In genomic region chr3:48018841-48019240, GRCh38 we compare ENCODE assay signal across 14 cellular contexts. TPM values are rescaled to one million over a fixed set of nuclear protein-coding genes. Genes with fewer than 3 reads are reported as not detected.
DNase-seq lines count a peak whose midpoint lies in the region; ATAC-seq, FAIRE-seq and TF ChIP-seq lines count a peak whose summit lies in the region.
"Had no signal": no experiment of that assay in that cellular context is flagged by ENCODE, and none has a peak within 500 bp of the region (broad histone marks: within the 10 kb centered on the region; RNA-seq: fewer than 3 reads in every experiment).

No MANE protein-coding gene starts in this region.

- peak; percentile 45 for DNase-seq in Daoy (ENCODE audit: low read depth)
- DNase-seq in PC-9: peak in 1 of 2 experiments; percentile 77
- DNase-seq in psoas muscle: peak in 1 of 2 donors; percentile 68
- DNase-seq in DMS79 (lab: John Stamatoyannopoulos, UW): no peak
- no peak for DNase-seq in GM12892 (ENCODE audit: insufficient read length)
- no peak for DNase-seq in HuH-7.5 (ENCODE audit: low spot score)
- DNase-seq: naive thymus-derived CD8-positive, alpha-beta T cell; NCI-H2227 treated with DMSO at 0.1 percent for 48 hours; stimulated activated CD4-positive, alpha-beta T cell treated with anti-CD3 and anti-CD28 coated beads, Interleukin-1b, Interleukin-23, amount 100 ng/mL, for 48 hours; substantia nigra had no signal

- no peak overlapping the region for H2AFZ ChIP-seq in PC-9

- no peak for TF ChIP-seq POLR2A in GM12892 (IDR thresholded peaks at IDR 0.05; ENCODE audit: low read depth, low read length)

- H3K4me3 ChIP-seq in PC-9: no peak overlapping the region
- peak overlapping the region; percentile 12 for H3K4me3 ChIP-seq in psoas muscle
- H3K4me3 ChIP-seq: cardiac muscle cell had no signal

- H3K9me2 ChIP-seq in PC-9 (ENCODE audit: insufficient read depth): no peaks in the 10 kb centered on the region

- TF ChIP-seq CTCF in PC-9 (conservative IDR thresholded peaks at IDR 0.05) (no peak), psoas muscle (IDR thresholded peaks at IDR 0.05) (no peak)

- CTCF ChIA-PET in PC-9 (lab: Charles Lee): no interaction called here

- no peak for FAIRE-seq in GM12892 (lab: Jason Lieb, UNC)

- peak; percentile 55 for ATAC-seq in esophagus mucosa
- peak; percentile 77 to 82 (median 80) for ATAC-seq in psoas muscle
- ATAC-seq in GM21390 (IDR thresholded peaks at IDR 0.05; ENCODE audit: unreplicated experiment): no peak
- ATAC-seq: naive thymus-derived CD8-positive, alpha-beta T cell had no signal

- H3K4me1 ChIP-seq in PC-9 (replicated peaks; ENCODE audit: insufficient read depth) (peaks cover 27% of the 10 kb centered on the region), psoas muscle (peaks cover 46% of the 10 kb centered on the region)

- peaks cover 31% of the 10 kb centered on the region; the same call in 1 of the 2 replicates for H3F3A ChIP-seq in PC-9 (ENCODE audit: insufficient read depth, low read depth)

- no TSS peak for BruUV-seq in PC-9 (replicated peaks; lab: Mats Ljungman, UMichigan)

- no peaks in the 10 kb centered on the region for H3K36me3 ChIP-seq in PC-9 (ENCODE audit: low read depth)
- no peaks in the 10 kb centered on the region for H3K36me3 ChIP-seq in psoas muscle (ENCODE audit: insufficient read depth in 1 of 2, low read depth in 1 of 2)
- H3K36me3 ChIP-seq: cardiac muscle cell had no signal

- H3K27ac ChIP-seq in PC-9 (peak overlapping the region; percentile 50), psoas muscle (peak overlapping the region; percentile 88)
- H3K27ac ChIP-seq: cardiac muscle cell, KMS-11 had no signal

- H3K4me2 ChIP-seq in PC-9: 0 out of 2 replicates have a peak overlapping the region, but pooled peaks have one; percentile 16
- H3K4me2 ChIP-seq: KMS-11 had no signal

- intact Hi-C loops in PC-9 (cut with micrococcal nuclease; ENCODE audit: unreplicated experiment): loop anchor here (5.0 kb wide), 1 partner anchor 68 kb away; no protein-coding TSS in a partner anchor
- intact Hi-C loops in psoas muscle (cut with DNase I): no loop called here

- no peaks in the 10 kb centered on the region for H3K9me3 ChIP-seq in PC-9 (ENCODE audit: insufficient read depth, low read depth)
- H3K9me3 ChIP-seq in psoas muscle: no peaks in the 10 kb centered on the region

- peaks cover under 1% of the 10 kb centered on the region; the same call in 1 of the 2 replicates for H4K20me1 ChIP-seq in PC-9 (ENCODE audit: insufficient read depth)

- no peaks in the 10 kb centered on the region for H3K27me3 ChIP-seq in PC-9 (ENCODE audit: insufficient read depth, low read depth)
- no peaks in the 10 kb centered on the region for H3K27me3 ChIP-seq in psoas muscle (ENCODE audit: insufficient read depth in 3 of 3, low read length in 2 of 3)
- H3K27me3 ChIP-seq: cardiac muscle cell had no signal

- peaks cover 37% of the 10 kb centered on the region for H3K79me2 ChIP-seq in PC-9 (ENCODE audit: low read depth)

- WGBS in psoas muscle, 3 donors: 29 to 46% (median 33%) methylated on average over 3 of the region's 3 CpGs

- POLR2A ChIA-PET in PC-9 (lab: Charles Lee; ENCODE audit: unreplicated experiment): interaction anchor here (0.6 to 0.7 kb wide), 3 partner anchors 21 to 1500 kb away, joined by 3 to 18 read pairs (median 3); no protein-coding TSS in a partner anchor

RNA-seq across cellular contexts. Expression of gene MAP4, which starts 2.6 kb away (rescaled TPM):
- total RNA-seq in Daoy (2014; rRNA removed; shearing (Covaris generic)): 27.7 and 30.6 TPM in 2 replicates
- total RNA-seq in PC-9 (2021) (157 and 187 TPM in 2 replicates), esophagus mucosa (107 TPM), psoas muscle (1,000 to 10,000 TPM in 2 of 4 donors, 100 to 1,000 TPM in 2; 819 to 1,424 (median 998) TPM)
- 100 to 1,000 TPM in 2 of 3 donors, 10 to 100 TPM in 1; 85.5 to 318 (median 195) TPM for polyA plus RNA-seq in psoas muscle
- 71.4 TPM for polyA plus RNA-seq in GM12892 (2012; ENCODE audit: missing spikeins)
